ENCODE assay signal across 19 cellular contexts in genomic region chr18:12334280-12335262, GRCh38. TPM values are rescaled to one million over a fixed set of nuclear protein-coding genes. Genes with fewer than 3 reads are reported as not detected.
A peak's percentile ranks its signal among the peaks of the same experiment; 100 is the strongest.
DNase-seq lines count a peak whose midpoint lies in the region; ATAC-seq and TF ChIP-seq lines count a peak whose summit lies in the region.
"Had no signal": no experiment of that assay in that cellular context is flagged by ENCODE, and none has a peak within 500 bp of the region (broad histone marks: within the 10 kb centered on the region; RNA-seq: fewer than 3 reads in every experiment).

No MANE protein-coding gene starts in this region.

- H3K9me3 ChIP-seq in right cardiac atrium (ENCODE audit: control insufficient read depth, low read length) (no peaks in the 10 kb centered on the region), thyroid gland (no peaks in the 10 kb centered on the region)
- H3K9me3 ChIP-seq: gastrocnemius medialis, ovary, upper lobe of right lung had no signal

- H3K27ac ChIP-seq in right cardiac atrium (ENCODE audit: low read length) (peak overlapping the region; percentile 58), thyroid gland (peak overlapping the region in 1 of 3 donors; percentile 16)
- H3K27ac ChIP-seq: gastrocnemius medialis, GM23248, ovary, upper lobe of right lung had no signal

- TF ChIP-seq CTCF in thyroid gland (IDR thresholded peaks at IDR 0.05) = no peak

- WGBS in right cardiac atrium = 51% methylated on average over 6 of the region's 6 CpGs
- WGBS in thyroid gland, 2 donors = 43 to 52% methylated on average over 6 of the region's 6 CpGs

- ATAC-seq in right cardiac atrium = peak; percentile 8 to 42
- no peak for ATAC-seq in HG02678 (IDR thresholded peaks at IDR 0.05; ENCODE audit: unreplicated experiment)
- ATAC-seq: gastrocnemius medialis, HepG2 had no signal

- intact Hi-C loops in right cardiac atrium (cut with DNase I) (no loop called here), thyroid gland (cut with DNase I) (no loop called here)

- peaks cover 11 to 14% of the 10 kb centered on the region in 2 donors for H3K36me3 ChIP-seq in thyroid gland
- H3K36me3 ChIP-seq: ovary had no signal

- TF ChIP-seq POLR2A in thyroid gland (IDR thresholded peaks at IDR 0.05) = no peak

- H3K27me3 ChIP-seq in right cardiac atrium (ENCODE audit: control insufficient read depth, insufficient read depth) (no peaks in the 10 kb centered on the region), thyroid gland (no peaks in the 10 kb centered on the region)
- H3K27me3 ChIP-seq: gastrocnemius medialis, ovary, upper lobe of right lung had no signal

- H3K4me3 ChIP-seq in right cardiac atrium (ENCODE audit: low read length) (no peak overlapping the region), thyroid gland (replicated peaks in 1 of 3) (no peak overlapping the region)
- H3K4me3 ChIP-seq: gastrocnemius medialis, GM23248, ovary, smooth muscle cell, upper lobe of right lung had no signal

- peak; percentile 33 for DNase-seq in activated CD8-positive, alpha-beta memory T cell treated with anti-CD3 and anti-CD28 coated beads for 24 hours
- no peak for DNase-seq in activated CD8-positive, alpha-beta memory T cell treated with anti-CD3 and anti-CD28 coated beads, Interleukin-2, amount 50 U/mL, for 4 hours
- DNase-seq in cerebellar cortex (ENCODE audit: low spot score) = peak; percentile 35
- DNase-seq in right cardiac atrium = peak in 2 of 3 donors; percentile 41 to 74
- DNase-seq in thyroid gland = peak; percentile 70 to 72
- no peak for DNase-seq in COLO829 (ENCODE audit: low spot score)
- no peak for DNase-seq in NK-92 (lab: John Stamatoyannopoulos, UW; ENCODE audit: unreplicated experiment)
- DNase-seq: ACHN; activated CD4-positive, alpha-beta T cell treated with anti-CD3 and anti-CD28 coated beads for 1 hour; CD4-positive, alpha-beta memory T cell; EL; gastrocnemius medialis; NK-92 treated with Interleukin-12 subunit alpha and Interleukin-12 subunit beta, amount 100 ng/mL, for 24 hours; upper lobe of right lung had no signal

- no peaks in the 10 kb centered on the region for H3K4me1 ChIP-seq in right cardiac atrium (ENCODE audit: control insufficient read depth, insufficient read depth, low read length)
- peaks cover 15 to 33% of the 10 kb centered on the region in 2 donors for H3K4me1 ChIP-seq in thyroid gland
- H3K4me1 ChIP-seq: upper lobe of right lung had no signal

RNA-seq across cellular contexts. Expression of gene TUBB6, which starts 26.5 kb away (rescaled TPM):
- total RNA-seq in right cardiac atrium (100 to 1,000 TPM in 2 of 4 donors, 10 to 100 TPM in 2; 69.0 to 189 (median 117) TPM), thyroid gland (100 to 1,000 TPM in 3 of 4 donors, 10 to 100 TPM in 1; 91.9 to 157 (median 124) TPM)
- 143 TPM for polyA plus RNA-seq in right cardiac atrium

RNA-seq across cellular contexts. Expression of gene AFG3L2, which starts 42.5 kb away (rescaled TPM):
- total RNA-seq in right cardiac atrium (10 to 100 TPM; 73.1 to 88.4 (median 80.2) TPM), thyroid gland (10 to 100 TPM; 60.9 to 92.4 (median 84.7) TPM)
- polyA plus RNA-seq in right cardiac atrium = 53.3 TPM

Comparison
In these comparisons a context has a peak if more than half of its experiments do, and no peak if none do; other contexts are left out.
1. DNase-seq: peak in activated CD8-positive, alpha-beta memory T cell treated with anti-CD3 and anti-CD28 coated beads for 24 hours (single experiment), cerebellar cortex (single experiment), right cardiac atrium (2 of 3) and thyroid gland (2 of 2); none in activated CD8-positive, alpha-beta memory T cell treated with anti-CD3 and anti-CD28 coated beads, Interleukin-2, amount 50 U/mL, for 4 hours (single experiment), COLO829 (single experiment) and NK-92 (single experiment).